ENCODE assay signal across 8 cellular contexts in the genomic region with DNA sequence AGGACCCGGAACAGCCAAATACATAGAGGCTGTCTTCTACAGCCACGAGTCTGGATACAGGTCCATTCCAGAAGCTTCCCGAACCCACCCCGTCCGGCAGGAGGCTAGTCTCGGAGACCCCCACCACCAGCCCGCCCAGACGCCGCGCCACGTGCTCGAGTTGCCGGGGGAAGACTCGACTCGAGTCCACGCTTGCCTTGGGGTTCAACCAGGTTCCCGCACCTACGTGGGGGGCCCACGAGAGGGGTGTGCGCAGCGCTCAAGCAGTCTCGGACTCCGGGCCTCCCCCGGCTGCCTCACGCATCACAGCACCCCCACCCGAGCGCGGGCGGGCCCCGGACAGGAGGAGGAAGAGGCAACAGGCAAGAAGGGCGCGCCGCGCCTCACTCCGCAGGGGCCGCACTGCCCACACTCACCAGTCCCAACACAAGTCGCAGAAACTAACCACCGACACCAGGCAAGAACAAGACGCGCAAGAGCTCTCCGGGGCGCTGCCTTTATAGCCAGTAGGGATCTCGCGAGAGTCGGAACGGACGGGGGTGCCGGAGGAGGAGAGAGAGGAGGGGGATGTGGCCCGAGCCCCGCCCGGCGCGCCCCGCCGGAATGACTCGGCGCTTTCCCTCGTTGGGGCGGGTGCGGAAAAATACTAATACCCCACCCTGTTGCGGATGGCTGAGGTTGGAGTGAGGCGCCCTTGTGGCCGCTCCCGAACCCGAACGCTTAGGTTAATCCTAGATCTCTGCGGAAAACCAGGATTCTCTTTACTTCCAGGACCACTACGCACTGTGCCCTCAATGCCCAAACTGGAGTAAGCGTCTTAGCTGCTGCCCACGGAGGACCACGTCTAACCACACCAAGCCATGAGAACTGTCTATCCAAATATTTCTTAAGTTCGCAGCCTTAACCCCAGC. TPM values are rescaled to one million over a fixed set of nuclear protein-coding genes. Genes with fewer than 3 reads are reported as not detected.
DNase-seq lines count a peak whose midpoint lies in the region; ATAC-seq and TF ChIP-seq lines count a peak whose summit lies in the region.

A gene (minus strand): TSS at position 472 of the 911 bp plus-strand sequence. CDS start 2,841 bp downstream, outside the sequence.

- ATAC-seq in GM23338, result peak; percentile 81
- ATAC-seq in RWPE2 (ENCODE audit: low read depth), result peak; percentile 84

- peaks cover 36% of the 10 kb centered on the region for H3F3A ChIP-seq in GM23338 (replicated peaks; ENCODE audit: low read depth)

- peaks cover 50% of the 10 kb centered on the region for H3K79me2 ChIP-seq in GM23338 (replicated peaks; ENCODE audit: insufficient read depth)

- H3K9me3 ChIP-seq in RWPE2 (ENCODE audit: severe bottlenecking), result no peaks in the 10 kb centered on the region

- H2AFZ ChIP-seq in GM23338, result peak within 1 kb of the TSS; percentile 54; the same call in 1 of the 2 replicates

- H3K36me3 Mint-ChIP-seq in GM23338 (ENCODE audit: low read depth) (peaks cover 38% of the 10 kb centered on the region), nephron (ENCODE audit: low read depth) (peaks cover 11% of the 10 kb centered on the region)
- peaks cover 23% of the 10 kb centered on the region for H3K36me3 Mint-ChIP-seq in stimulated activated naive CD8-positive, alpha-beta T cell treated with anti-CD3 and anti-CD28 coated beads, Interleukin-15, Interleukin-2, amounts not matched to agents 100 ng/mL and 50 ng/mL, for 24 hours (ENCODE audit: low read depth)

- peak within 1 kb of the TSS; percentile 100 for H3K27ac ChIP-seq in GM23338 (ENCODE audit: low read depth)
- peak within 1 kb of the TSS; percentile 54 for H3K27ac ChIP-seq in RWPE2 (ENCODE audit: poor library complexity, severe bottlenecking)

- H3K9me3 Mint-ChIP-seq in GM23338 (no peaks in the 10 kb centered on the region; the same call in 2 of the 3 replicates), nephron (no peaks in the 10 kb centered on the region)
- H3K9me3 Mint-ChIP-seq in stimulated activated naive CD8-positive, alpha-beta T cell treated with anti-CD3 and anti-CD28 coated beads, Interleukin-15, Interleukin-2, amounts not matched to agents 100 ng/mL and 50 ng/mL, for 24 hours, result no peaks in the 10 kb centered on the region

- H3K4me1 ChIP-seq in GM23338 (ENCODE audit: insufficient read depth) (peaks cover 34% of the 10 kb centered on the region), RWPE2 (ENCODE audit: insufficient read depth, poor library complexity, severe bottlenecking) (peaks cover 11% of the 10 kb centered on the region)

- H4K20me1 ChIP-seq in GM23338 (replicated peaks; ENCODE audit: insufficient read depth), result peaks cover 33% of the 10 kb centered on the region

- peak within 1 kb of the TSS; percentile 99 for H3K27ac Mint-ChIP-seq in GM23338
- peak within 1 kb of the TSS; percentile 93 to 98 (median 98) for H3K27ac Mint-ChIP-seq in nephron
- H3K27ac Mint-ChIP-seq in stimulated activated naive CD8-positive, alpha-beta T cell treated with anti-CD3 and anti-CD28 coated beads, Interleukin-15, Interleukin-2, amounts not matched to agents 100 ng/mL and 50 ng/mL, for 24 hours, result peak within 1 kb of the TSS; percentile 98

- H3K27me3 ChIP-seq in GM23338 (ENCODE audit: insufficient read depth) (no peaks in the 10 kb centered on the region), RWPE2 (ENCODE audit: insufficient read depth, poor library complexity, severe bottlenecking) (no peaks in the 10 kb centered on the region)

- no peaks in the 10 kb centered on the region for H3K9me2 ChIP-seq in GM23338 (ENCODE audit: insufficient read depth)

- peaks cover 9% of the 10 kb centered on the region for H3K27me3 Mint-ChIP-seq in GM23338 (ENCODE audit: insufficient read depth, low read depth, poor library complexity)
- no peaks in the 10 kb centered on the region for H3K27me3 Mint-ChIP-seq in nephron (ENCODE audit: low read depth)
- H3K27me3 Mint-ChIP-seq in stimulated activated naive CD8-positive, alpha-beta T cell treated with anti-CD3 and anti-CD28 coated beads, Interleukin-15, Interleukin-2, amounts not matched to agents 100 ng/mL and 50 ng/mL, for 24 hours, result peaks cover 10% of the 10 kb centered on the region

- peak within 1 kb of the TSS; percentile 96 for H3K4me2 ChIP-seq in GM23338

- TF ChIP-seq CTCF in GM23338 (conservative IDR thresholded peaks at IDR 0.05; ENCODE audit: low read depth in 2 of 2) (no peak; a peak in 1 of 4 replicates), RWPE2 (IDR thresholded peaks at IDR 0.05; ENCODE audit: poor library complexity, severe bottlenecking) (no peak), fibroblast of pulmonary artery (IDR thresholded peaks at IDR 0.05; ENCODE audit: low read length, missing control alignments) (peak; percentile 6), nephron (IDR thresholded peaks at IDR 0.05; ENCODE audit: unreplicated experiment in 3 of 3) (no peak)

- peak within 1 kb of the TSS; percentile 98 for H3K4me3 Mint-ChIP-seq in GM23338
- peak within 1 kb of the TSS; percentile 92 to 100 (median 96) for H3K4me3 Mint-ChIP-seq in nephron
- peak within 1 kb of the TSS; percentile 96 for H3K4me3 Mint-ChIP-seq in stimulated activated naive CD8-positive, alpha-beta T cell treated with anti-CD3 and anti-CD28 coated beads, Interleukin-15, Interleukin-2, amounts not matched to agents 100 ng/mL and 50 ng/mL, for 24 hours

- H3K4me1 Mint-ChIP-seq in GM23338 (peaks cover 40% of the 10 kb centered on the region), nephron (peaks cover 37% of the 10 kb centered on the region)
- H3K4me1 Mint-ChIP-seq in stimulated activated naive CD8-positive, alpha-beta T cell treated with anti-CD3 and anti-CD28 coated beads, Interleukin-15, Interleukin-2, amounts not matched to agents 100 ng/mL and 50 ng/mL, for 24 hours (ENCODE audit: low read depth), result peaks cover 61% of the 10 kb centered on the region

- H3K4me3 ChIP-seq in GM23338, result peak within 1 kb of the TSS; percentile 100
- H3K4me3 ChIP-seq in RWPE2 (ENCODE audit: severe bottlenecking), result peak within 1 kb of the TSS; percentile 79
- peak within 1 kb of the TSS; percentile 79 for H3K4me3 ChIP-seq in fibroblast of pulmonary artery (replicated peaks; ENCODE audit: low read depth, low read length)

- H3K36me3 ChIP-seq in GM23338 (ENCODE audit: insufficient read depth) (peaks cover 30% of the 10 kb centered on the region), RWPE2 (ENCODE audit: low read depth) (peaks cover 27% of the 10 kb centered on the region)

- peak; percentile 97 for DNase-seq in Daoy (ENCODE audit: low read depth)
- peak; percentile 96 for DNase-seq in GM23338 (ENCODE audit: low spot score)
- peak; percentile 97 for DNase-seq in LHCN-M2 (ENCODE audit: low read depth)
- DNase-seq in RWPE2 (ENCODE audit: low spot score), result peak; percentile 91
- DNase-seq in activated T-helper 9 cell treated with anti-CD3 and anti-CD28 coated beads, Interleukin-2, amount 50 U/mL, for 16 hours (ENCODE audit: low read depth), result peak; percentile 96
- DNase-seq in fibroblast of pulmonary artery (ENCODE audit: low read depth), result peak; percentile 96

TF ChIP-seq in GM23338, 12 proteins besides CTCF, POLR2A, EP300 and RAD21:
- TF ChIP-seq CREB1 (CRISPR knock-in tag; IDR thresholded peaks at IDR 0.05; ENCODE audit: low read depth), result peak; percentile 69; the same call in 1 of the 2 replicates
- TF ChIP-seq, protein P1, sequence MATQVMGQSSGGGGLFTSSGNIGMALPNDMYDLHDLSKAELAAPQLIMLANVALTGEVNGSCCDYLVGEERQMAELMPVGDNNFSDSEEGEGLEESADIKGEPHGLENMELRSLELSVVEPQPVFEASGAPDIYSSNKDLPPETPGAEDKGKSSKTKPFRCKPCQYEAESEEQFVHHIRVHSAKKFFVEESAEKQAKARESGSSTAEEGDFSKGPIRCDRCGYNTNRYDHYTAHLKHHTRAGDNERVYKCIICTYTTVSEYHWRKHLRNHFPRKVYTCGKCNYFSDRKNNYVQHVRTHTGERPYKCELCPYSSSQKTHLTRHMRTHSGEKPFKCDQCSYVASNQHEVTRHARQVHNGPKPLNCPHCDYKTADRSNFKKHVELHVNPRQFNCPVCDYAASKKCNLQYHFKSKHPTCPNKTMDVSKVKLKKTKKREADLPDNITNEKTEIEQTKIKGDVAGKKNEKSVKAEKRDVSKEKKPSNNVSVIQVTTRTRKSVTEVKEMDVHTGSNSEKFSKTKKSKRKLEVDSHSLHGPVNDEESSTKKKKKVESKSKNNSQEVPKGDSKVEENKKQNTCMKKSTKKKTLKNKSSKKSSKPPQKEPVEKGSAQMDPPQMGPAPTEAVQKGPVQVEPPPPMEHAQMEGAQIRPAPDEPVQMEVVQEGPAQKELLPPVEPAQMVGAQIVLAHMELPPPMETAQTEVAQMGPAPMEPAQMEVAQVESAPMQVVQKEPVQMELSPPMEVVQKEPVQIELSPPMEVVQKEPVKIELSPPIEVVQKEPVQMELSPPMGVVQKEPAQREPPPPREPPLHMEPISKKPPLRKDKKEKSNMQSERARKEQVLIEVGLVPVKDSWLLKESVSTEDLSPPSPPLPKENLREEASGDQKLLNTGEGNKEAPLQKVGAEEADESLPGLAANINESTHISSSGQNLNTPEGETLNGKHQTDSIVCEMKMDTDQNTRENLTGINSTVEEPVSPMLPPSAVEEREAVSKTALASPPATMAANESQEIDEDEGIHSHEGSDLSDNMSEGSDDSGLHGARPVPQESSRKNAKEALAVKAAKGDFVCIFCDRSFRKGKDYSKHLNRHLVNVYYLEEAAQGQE (IDR thresholded peaks at IDR 0.05; ENCODE audit: unreplicated experiment), result no peak
- TF ChIP-seq, protein P2, sequence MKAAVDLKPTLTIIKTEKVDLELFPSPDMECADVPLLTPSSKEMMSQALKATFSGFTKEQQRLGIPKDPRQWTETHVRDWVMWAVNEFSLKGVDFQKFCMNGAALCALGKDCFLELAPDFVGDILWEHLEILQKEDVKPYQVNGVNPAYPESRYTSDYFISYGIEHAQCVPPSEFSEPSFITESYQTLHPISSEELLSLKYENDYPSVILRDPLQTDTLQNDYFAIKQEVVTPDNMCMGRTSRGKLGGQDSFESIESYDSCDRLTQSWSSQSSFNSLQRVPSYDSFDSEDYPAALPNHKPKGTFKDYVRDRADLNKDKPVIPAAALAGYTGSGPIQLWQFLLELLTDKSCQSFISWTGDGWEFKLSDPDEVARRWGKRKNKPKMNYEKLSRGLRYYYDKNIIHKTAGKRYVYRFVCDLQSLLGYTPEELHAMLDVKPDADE (IDR thresholded peaks at IDR 0.05), result peak; percentile 29; the same call in 1 of the 2 replicates
- TF ChIP-seq ZNF114 (CRISPR knock-in tag; IDR thresholded peaks at IDR 0.05), result peak; percentile 99
- peak; percentile 100 for TF ChIP-seq POLR2AphosphoS5 (IDR thresholded peaks at IDR 0.05; ENCODE audit: low read depth)
- TF ChIP-seq STAT1 (IDR thresholded peaks at IDR 0.05; ENCODE audit: unreplicated experiment), result no peak

RNA-seq across cellular contexts. Expression of the gene that starts here (rescaled TPM):
- total RNA-seq in Daoy (2014; rRNA removed; shearing (Covaris generic)), result 791 and 852 TPM in 2 replicates
- 1,070 and 1,109 TPM in 2 replicates for total RNA-seq in GM23338 (2014; rRNA removed; shearing (Covaris generic))
- 2,149 and 2,351 TPM in 2 replicates for polyA plus RNA-seq in GM23338 (2016; fragmentation: Nextera tagmentation; extraction: Ambion mirVana)
- 507 and 546 TPM in 2 replicates for total RNA-seq in LHCN-M2 (2014; rRNA removed)
- 1,051 TPM for polyA plus RNA-seq in LHCN-M2 (2012)

Comparison
In these comparisons a context has a peak if more than half of its experiments do, and no peak if none do; other contexts are left out.
1. Peak in every context shown above with its lines: DNase-seq, ATAC-seq, H3K4me3 ChIP-seq and H3K27ac ChIP-seq.